Comparison of ENCODE assay signal across 31 cellular contexts in genomic region chr9:132334364-132334763, GRCh38.
"Had no signal": no experiment of that assay in that cellular context is flagged by ENCODE, and none has a peak within 500 bp of the region (broad histone marks: within the 10 kb centered on the region; RNA-seq: fewer than 3 reads in every experiment).

No MANE protein-coding gene starts in this region.

- DNase-seq: naive thymus-derived CD4-positive, alpha-beta T cell; occipital lobe; ovary; posterior cingulate gyrus; psoas muscle; right cardiac atrium; spleen; stimulated activated CD4-positive, alpha-beta T cell treated with anti-CD3 and anti-CD28 coated beads, Interleukin-12 subunit alpha, Interleukin-12 subunit beta, amount 100 ng/mL, for 4 hours; stimulated activated CD4-positive, alpha-beta T cell treated with anti-CD3 and anti-CD28 coated beads, Interleukin-1b, Interleukin-23, amount 100 ng/mL, for 48 hours; stimulated activated CD4-positive, alpha-beta T cell treated with anti-CD3 and anti-CD28 coated beads, Interleukin-4, amount 100 ng/mL, for 1 hour; stimulated activated CD4-positive, alpha-beta T cell treated with anti-CD3 and anti-CD28 coated beads, Interleukin-4, amount 100 ng/mL, for 4 hours; stimulated activated CD8-positive, alpha-beta memory T cell treated with anti-CD3 and anti-CD28 coated beads, Interleukin-4, amount 100 ng/mL, for 48 hours; stimulated activated naive CD4-positive, alpha-beta T cell; stimulated activated naive CD8-positive, alpha-beta T cell treated with anti-CD3 and anti-CD28 coated beads, Interleukin-15, amount 100 ng/mL, for 72 hours; stimulated activated naive CD8-positive, alpha-beta T cell treated with anti-CD3 and anti-CD28 coated beads, Interleukin-15, Interleukin-2, amounts not matched to agents 100 U/mL and 50 U/mL, for 24 hours; substantia nigra; testis; tibial artery; transverse colon; upper lobe of right lung; uterus had no signal

- H3K4me1 Mint-ChIP-seq: nephron; neural progenitor cell; stimulated activated naive CD8-positive, alpha-beta T cell treated with anti-CD3 and anti-CD28 coated beads, Interleukin-15, amount 100 ng/mL, for 72 hours had no signal

- H3K9ac ChIP-seq: neural progenitor cell, parathyroid adenoma had no signal

- H3K4me3 ChIP-seq: neural progenitor cell, ovary, psoas muscle, skin epidermis, smooth muscle cell, spleen, suprapubic skin, testis, tibial artery, transverse colon, upper lobe of right lung, uterus had no signal

- H3K4me1 ChIP-seq: neural progenitor cell, parathyroid adenoma, psoas muscle, suprapubic skin, testis, tibial artery, transverse colon, upper lobe of right lung, uterus had no signal

- H3K9me3 ChIP-seq: ovary, psoas muscle, spleen, suprapubic skin, testis, tibial artery, transverse colon, upper lobe of right lung, uterus had no signal

- H3K36me3 ChIP-seq: ovary, uterus had no signal

- H3K27me3 Mint-ChIP-seq: naive thymus-derived CD4-positive, alpha-beta T cell; progenitor cell of endocrine pancreas; stimulated activated memory B cell treated with anti-CD40 and anti-IgM and Interleukin-4, amounts not matched to agents 10 μg/mL and 1 μg/mL and 100 μg/mL, for 72 hours; stimulated activated naive CD8-positive, alpha-beta T cell treated with anti-CD3 and anti-CD28 coated beads, Interleukin-15, amount 100 ng/mL, for 72 hours; type B pancreatic cell had no signal

- ATAC-seq: naive thymus-derived CD4-positive, alpha-beta T cell; right cardiac atrium; sciatic nerve; stimulated activated memory B cell treated with anti-CD40 and anti-IgM and Interleukin-4, amounts not matched to agents 10 μg/mL and 1 μg/mL and 100 μg/mL, for 72 hours; stimulated activated naive CD8-positive, alpha-beta T cell treated with anti-CD3 and anti-CD28 coated beads, Interleukin-15, amount 100 ng/mL, for 72 hours; stimulated activated naive CD8-positive, alpha-beta T cell treated with anti-CD3 and anti-CD28 coated beads, Interleukin-15, Interleukin-2, amounts not matched to agents 100 U/mL and 50 U/mL, for 24 hours; upper lobe of right lung had no signal

- H3K4me2 ChIP-seq: neural progenitor cell, smooth muscle cell had no signal

- H3K27me3 ChIP-seq: neural progenitor cell, ovary, spleen, suprapubic skin, testis, tibial artery, transverse colon, upper lobe of right lung, uterus had no signal

- H3K79me2 ChIP-seq: parathyroid adenoma had no signal

- H3K27ac Mint-ChIP-seq: nephron; neural progenitor cell; progenitor cell of endocrine pancreas; stimulated activated memory B cell treated with anti-CD40 and anti-IgM and Interleukin-4, amounts not matched to agents 10 μg/mL and 1 μg/mL and 100 μg/mL, for 72 hours; stimulated activated naive CD8-positive, alpha-beta T cell treated with anti-CD3 and anti-CD28 coated beads, Interleukin-15, amount 100 ng/mL, for 72 hours; type B pancreatic cell had no signal

- H3K27ac ChIP-seq: neural progenitor cell, ovary, parathyroid adenoma, spleen, suprapubic skin, testis, tibial artery, transverse colon, upper lobe of right lung, uterus had no signal

- H2AFZ ChIP-seq: neural progenitor cell, parathyroid adenoma had no signal

- H3K4me3 Mint-ChIP-seq: naive thymus-derived CD4-positive, alpha-beta T cell; nephron; neural progenitor cell; stimulated activated memory B cell treated with anti-CD40 and anti-IgM and Interleukin-4, amounts not matched to agents 10 μg/mL and 1 μg/mL and 100 μg/mL, for 72 hours; stimulated activated naive CD8-positive, alpha-beta T cell treated with anti-CD3 and anti-CD28 coated beads, Interleukin-15, amount 100 ng/mL, for 72 hours; type B pancreatic cell had no signal

- H3K9me3 Mint-ChIP-seq: neural progenitor cell; stimulated activated memory B cell treated with anti-CD40 and anti-IgM and Interleukin-4, amounts not matched to agents 10 μg/mL and 1 μg/mL and 100 μg/mL, for 72 hours; type B pancreatic cell had no signal
